In the genomic region with DNA sequence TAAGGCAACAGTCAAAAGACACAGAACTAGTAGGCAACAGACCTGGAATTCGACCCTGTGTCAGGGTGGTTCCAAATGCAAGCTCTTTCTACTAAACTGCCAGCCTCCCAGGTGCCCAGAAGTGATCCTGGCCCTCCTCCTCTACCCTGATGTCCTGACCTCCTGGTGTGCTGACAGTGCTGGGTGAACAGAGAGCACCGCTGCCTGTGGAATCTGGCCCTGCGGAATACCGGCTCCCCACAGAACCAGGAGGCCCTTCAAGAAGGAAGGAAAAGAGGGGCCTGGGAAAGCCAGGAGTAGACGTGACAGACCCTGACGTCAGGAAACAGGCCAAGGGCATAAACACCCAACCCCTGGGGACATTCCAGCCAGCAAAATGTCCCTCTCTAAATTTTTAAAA, we compare ENCODE assay signal across 15 cellular contexts.
"Had no signal": no experiment of that assay in that cellular context is flagged by ENCODE, and none has a peak within 500 bp of the region (broad histone marks: within the 10 kb centered on the region; RNA-seq: fewer than 3 reads in every experiment).

No MANE protein-coding gene starts in this region.

- H3K27ac ChIP-seq: adrenal gland, body of pancreas, epithelial cell of prostate, left lung, parathyroid adenoma had no signal

- H3K9me3 Mint-ChIP-seq: central memory CD8-positive, alpha-beta T cell; memory B cell had no signal

- H3K9me3 ChIP-seq: adrenal gland, body of pancreas, gastrocnemius medialis, left lung had no signal

- H3K9ac ChIP-seq: parathyroid adenoma had no signal

- H3K27me3 ChIP-seq: adrenal gland, body of pancreas, gastrocnemius medialis, left lung had no signal

- ATAC-seq: body of pancreas had no signal

- H3K27ac Mint-ChIP-seq: memory B cell had no signal

- H3K27me3 Mint-ChIP-seq: central memory CD8-positive, alpha-beta T cell; memory B cell had no signal

- H3K4me1 ChIP-seq: adrenal gland, body of pancreas, gastrocnemius medialis, parathyroid adenoma had no signal

- DNase-seq: activated effector memory CD4-positive, alpha-beta T cell treated with Interleukin-2 at 50 U/mL for 16 hours; activated T-cell treated with anti-CD3 and anti-CD28 coated beads for 4 hours; adrenal gland; body of pancreas; cortex of kidney; effector CD8-positive, alpha-beta T cell; gastrocnemius medialis; left lung; stimulated activated CD4-positive, alpha-beta T cell treated with anti-CD3 and anti-CD28 coated beads, Interleukin-15, amount 100 ng/mL, for 24 hours; stimulated activated CD4-positive, alpha-beta T cell treated with anti-CD3 and anti-CD28 coated beads, Interleukin-4, amount 100 ng/mL, for 24 hours; T1000 had no signal

- H3K4me1 Mint-ChIP-seq: memory B cell had no signal

- H3K4me3 Mint-ChIP-seq: central memory CD8-positive, alpha-beta T cell; memory B cell had no signal

- H2AFZ ChIP-seq: parathyroid adenoma had no signal

- H3K79me2 ChIP-seq: parathyroid adenoma had no signal

- H3K4me3 ChIP-seq: adrenal gland, body of pancreas, gastrocnemius medialis, left lung had no signal
